23 cellular contexts compared by ENCODE assay signal in genomic region chr3:174986685-174987084, GRCh38.
DNase-seq lines count a peak whose midpoint lies in the region; ATAC-seq and TF ChIP-seq lines count a peak whose summit lies in the region.
"Had no signal": no experiment of that assay in that cellular context is flagged by ENCODE, and none has a peak within 500 bp of the region (broad histone marks: within the 10 kb centered on the region; RNA-seq: fewer than 3 reads in every experiment).

No MANE protein-coding gene starts in this region.

- H3K4me3 ChIP-seq in astrocyte of the spinal cord (ENCODE audit: low read depth, low read length) = no peak overlapping the region
- H3K4me3 ChIP-seq: SJCRH30, uterus had no signal

- in situ Hi-C loops in astrocyte of the spinal cord (cut with HindIII; ENCODE audit: low sequenced_read_pairs) = no loop called here

- no peak overlapping the region for H3K27ac ChIP-seq in caudate nucleus (ENCODE audit: low read depth, low read length)
- H3K27ac ChIP-seq: parathyroid adenoma, SJCRH30, uterus, VCaP had no signal

- no peak for TF ChIP-seq CTCF in astrocyte of the spinal cord (IDR thresholded peaks at IDR 0.05; ENCODE audit: low read depth, low read length)

- ATAC-seq in left lobe of liver (peak; percentile 65), HG03095 (IDR thresholded peaks at IDR 0.05; ENCODE audit: unreplicated experiment) (no peak), GM19463 (IDR thresholded peaks at IDR 0.05; ENCODE audit: unreplicated experiment) (no peak)
- ATAC-seq: naive thymus-derived CD8-positive, alpha-beta T cell; stimulated activated naive CD8-positive, alpha-beta T cell treated with anti-CD3 and anti-CD28 coated beads, Interleukin-15, amount 100 ng/mL, for 72 hours had no signal

- DNase-seq in AG08396 (ENCODE audit: low spot score) (peak; percentile 3), HCEC 1CT (peak; percentile 17), astrocyte of the spinal cord (ENCODE audit: low read depth, low spot score) (peak; percentile 43), left lobe of liver (ENCODE audit: low spot score) (no peak), NCI-H82 treated with DMSO at 0.1 percent for 48 hours (lab: John Stamatoyannopoulos, UW; ENCODE audit: unreplicated experiment) (no peak), caudate nucleus (lab: John Stamatoyannopoulos, UW) (no peak)
- DNase-seq: ACHN; activated CD4-positive, alpha-beta T cell treated with anti-CD3 and anti-CD28 coated beads, Interleukin-2, amount 50 U/mL, for 4 hours; activated T-cell treated with anti-CD3 and anti-CD28 coated beads for 4 hours; CD8-positive, alpha-beta memory T cell; hippocampal formation; naive thymus-derived CD8-positive, alpha-beta T cell; NCI-H1694; NCI-H748 treated with DMSO at 0.1 percent for 48 hours; SJCRH30; stimulated activated CD4-positive, alpha-beta T cell treated with anti-CD3 and anti-CD28 coated beads, Interleukin-2, amount 100 ng/mL, for 48 hours; stimulated activated naive CD8-positive, alpha-beta T cell treated with anti-CD3 and anti-CD28 coated beads, Interleukin-15, amount 100 ng/mL, for 72 hours; T-helper 2 cell; uterus had no signal

Comparison
In these comparisons a context has a peak if more than half of its experiments do, and no peak if none do; other contexts are left out.
1. DNase-seq: peak in AG08396 (single experiment), HCEC 1CT (single experiment) and astrocyte of the spinal cord (single experiment); none in left lobe of liver (single experiment), NCI-H82 treated with DMSO at 0.1 percent for 48 hours (single experiment) and caudate nucleus (0 of 61).